Comparison of ENCODE assay signal across 10 cellular contexts in genomic region chr17:50687200-50688066, GRCh38. TPM values are rescaled to one million over a fixed set of nuclear protein-coding genes. Genes with fewer than 3 reads are reported as not detected.
A peak's percentile ranks its signal among the peaks of the same experiment; 100 is the strongest.
DNase-seq lines count a peak whose midpoint lies in the region; ATAC-seq, FAIRE-seq and TF ChIP-seq lines count a peak whose summit lies in the region.
"Had no signal": no experiment of that assay in that cellular context is flagged by ENCODE, and none has a peak within 500 bp of the region (broad histone marks: within the 10 kb centered on the region; RNA-seq: fewer than 3 reads in every experiment).

No MANE protein-coding gene starts in this region.

- no peak overlapping the region for H3K4me3 ChIP-seq in K562
- H3K4me3 ChIP-seq in thyroid gland (replicated peaks in 1 of 3): no peak overlapping the region

- TF ChIP-seq RAD21 in Ishikawa (IDR thresholded peaks at IDR 0.05; ENCODE audit: low read depth) (no peak), K562 (CRISPR knock-in tag; conservative IDR thresholded peaks at IDR 0.05 in 1 of 2, IDR thresholded peaks at IDR 0.05 in 1 of 2) (no peak)

- in situ Hi-C loops in K562 (cut with MboI): no loop called here

- H3K27me3 ChIP-seq in K562 (ENCODE audit: control insufficient read depth in 2 of 2, insufficient read depth in 2 of 2, low read length in 2 of 2) (no peaks in the 10 kb centered on the region), thyroid gland (no peaks in the 10 kb centered on the region)

- H3K9me3 ChIP-seq in K562 (replicated peaks; ENCODE audit: control insufficient read depth, insufficient read depth, low read depth, low read length) (no peaks in the 10 kb centered on the region), thyroid gland (no peaks in the 10 kb centered on the region)

- TF ChIP-seq EP300 in Ishikawa (IDR thresholded peaks at IDR 0.05; ENCODE audit: borderline replicate concordance) (no peak; the same call in 1 of the 2 replicates), K562 (IDR thresholded peaks at IDR 0.05; ENCODE audit: low read length) (no peak)

- H3K36me3 ChIP-seq in K562 (ENCODE audit: control insufficient read depth, insufficient read depth, low read length): peaks cover 3% of the 10 kb centered on the region; the same call in 2 of the 3 replicates
- no peaks in the 10 kb centered on the region for H3K36me3 ChIP-seq in thyroid gland

- TF ChIP-seq CTCF in K562 (IDR thresholded peaks at IDR 0.05 in 2 of 3, conservative IDR thresholded peaks at IDR 0.05 in 1 of 3; ENCODE audit: insufficient read depth in 2 of 3, low read depth in 1 of 3, low read length in 3 of 3) (no peak), thyroid gland (IDR thresholded peaks at IDR 0.05) (no peak)

- no peak for FAIRE-seq in K562 (lab: Jason Lieb, UNC)

- H3K27ac ChIP-seq in K562 (ENCODE audit: extremely low read depth, low read depth, low read length) (no peak overlapping the region), thyroid gland (peak overlapping the region; percentile 46 to 60 (median 57))

- H3K4me2 ChIP-seq in K562 (ENCODE audit: insufficient read depth, low read length): no peak overlapping the region

- no peak overlapping the region for H3K9ac ChIP-seq in K562 (ENCODE audit: insufficient read depth in 1 of 2, low read depth in 2 of 2, low read length in 2 of 2)

- DNase-seq in K562 (ENCODE audit: extremely low read depth in 1 of 4, low spot score in 3 of 4): no peak
- DNase-seq in left kidney (ENCODE audit: low read depth, low spot score): peak; percentile 62
- DNase-seq in thyroid gland: no peak
- no peak for DNase-seq in activated CD4-positive, CD25-positive, alpha-beta regulatory T cell treated with anti-CD3 and anti-CD28 coated beads, Interleukin-2, amount 50 U/mL, for 72 hours
- DNase-seq: activated CD8-positive, alpha-beta memory T cell treated with anti-CD3 and anti-CD28 coated beads, Interleukin-2, amount 10 ng/mL, durations not matched to agents 7 days and 5 days; NCI-H2171; SW 1271 had no signal

- WGBS in K562 (ENCODE audit: insufficient coverage, low coverage, missing lambda C conversion rate): 57% methylated on average over 15 of the region's 16 CpGs
- 86 to 91% methylated on average over 12 to 16 of the region's 16 CpGs for WGBS in thyroid gland, 2 donors

- CTCF ChIA-PET in K562 (lab: Yijun Ruan, JAX; ENCODE audit: low intra/inter-chr PET ratio): interaction anchor here (0.7 kb wide), 1 partner anchor 203 kb away, joined by 3 read pairs; no protein-coding TSS in a partner anchor

- intact Hi-C loops in K562 (cut with micrococcal nuclease): no loop called here
- intact Hi-C loops in thyroid gland (cut with DNase I): loop anchor here (10.0 kb wide), 1 partner anchor 203 kb away; no protein-coding TSS in a partner anchor

- POLR2A ChIA-PET in K562 (lab: Yijun Ruan, JAX): no interaction called here

- BruUV-seq in K562 (replicated peaks; lab: Mats Ljungman, UMichigan): no TSS peak

- H3K4me1 ChIP-seq in K562 (replicated peaks in 1 of 2; ENCODE audit: control insufficient read depth in 2 of 2, insufficient read depth in 2 of 2, low read length in 2 of 2): peaks cover 4 to 22% of the 10 kb centered on the region in 2 experiments; a peak in 3 of 5 replicates
- peaks cover 58 to 68% of the 10 kb centered on the region in 2 donors for H3K4me1 ChIP-seq in thyroid gland

- no peaks in the 10 kb centered on the region for H4K20me1 ChIP-seq in K562 (replicated peaks; ENCODE audit: control insufficient read depth, insufficient read depth, low read length)

- 0 out of 2 replicates have a peak overlapping the region, but pooled peaks have one; percentile 19 for H2AFZ ChIP-seq in K562 (ENCODE audit: low read depth, low read length)

- no peak for TF ChIP-seq POLR2A in K562 (conservative IDR thresholded peaks at IDR 0.05)
- no peak for TF ChIP-seq POLR2A in thyroid gland (IDR thresholded peaks at IDR 0.05)

- ATAC-seq in K562: no peak
- no peak for ATAC-seq in GM21423 (IDR thresholded peaks at IDR 0.05; ENCODE audit: unreplicated experiment)
- no peak for ATAC-seq in HG02798 (IDR thresholded peaks at IDR 0.05; ENCODE audit: poor library complexity, unreplicated experiment)
- ATAC-seq: activated CD8-positive, alpha-beta memory T cell treated with anti-CD3 and anti-CD28 coated beads, Interleukin-2, amount 10 ng/mL, durations not matched to agents 7 days and 5 days had no signal

- no peaks in the 10 kb centered on the region for H3K9me1 ChIP-seq in K562 (ENCODE audit: control insufficient read depth, insufficient read depth, low read length)

- H3K79me2 ChIP-seq in K562 (ENCODE audit: control insufficient read depth, insufficient read depth, low read length): no peaks in the 10 kb centered on the region

TF ChIP-seq in K562, 482 proteins besides CTCF, POLR2A, EP300 and RAD21:
- TF ChIP-seq CXXC5 (CRISPR knock-in tag; IDR thresholded peaks at IDR 0.05) (no peak), KLF6 (CRISPR knock-in tag; IDR thresholded peaks at IDR 0.05; ENCODE audit: borderline replicate concordance) (no peak), MCM3 (IDR thresholded peaks at IDR 0.05) (no peak)

RNA-seq across cellular contexts. Expression of gene ANKRD40, which starts 20.3 kb away (rescaled TPM):
- 24.0 and 50.0 TPM in 2 replicates for total RNA-seq in K562 (2011; cell fraction: chromatin; rRNA removed; ENCODE audit: low replicate concordance)
- total RNA-seq in K562 (2011; cell fraction: nucleolus; rRNA removed): 13.9 and 14.3 TPM in 2 replicates
- 27.6 and 36.9 TPM in 2 replicates for total RNA-seq in K562 (2011; cell fraction: nucleoplasm; rRNA removed)
- total RNA-seq in K562 (2014; rRNA removed) (16.6 and 17.8 TPM in 2 replicates), K562 (2014; rRNA removed; fragmentation: Illumina TruSeq; extraction: Trizol) (28.1 and 30.5 TPM in 2 replicates), K562 (2015; rRNA removed; fragmentation: Illumina TruSeq; extraction: Trizol) (26.8 and 27.7 TPM in 2 replicates), K562 (2021) (26.1 and 28.3 TPM in 2 replicates), thyroid gland (10 to 100 TPM; 29.4 to 40.2 (median 35.1) TPM)
- polyA plus RNA-seq in K562 (2011; rRNA removed) (23.6 and 28.4 TPM in 2 replicates), K562 (2014; fragmentation: Illumina TruSeq; extraction: Trizol) (26.1 and 28.9 TPM in 2 replicates), K562 (2014; fragmentation: Nextera tagmentation; extraction: Ambion mirVana) (1 to 10 TPM; 9.0 to 9.9 TPM), K562 (2014; rRNA removed) (17.5 and 19.4 TPM in 2 replicates)
- 13.4 and 17.8 TPM in 2 replicates for polyA plus RNA-seq in K562 (2011; cell fraction: cytosol; rRNA removed)
- polyA plus RNA-seq in K562 (2011; cell fraction: nucleus; rRNA removed): 10.6 and 11.2 TPM in 2 replicates
- 12.6 and 15.6 TPM in 2 replicates for polyA plus RNA-seq in K562 (2012)
- polyA minus RNA-seq in K562 (2011; rRNA and poly(A)+ RNA removed): 32.0 and 35.6 TPM in 2 replicates
- polyA minus RNA-seq in K562 (2011; cell fraction: cytosol; rRNA and poly(A)+ RNA removed): 15.3 and 15.5 TPM in 2 replicates
- 8.6 and 9.3 TPM in 2 replicates for polyA minus RNA-seq in K562 (2011; cell fraction: nucleus; rRNA and poly(A)+ RNA removed)

RNA-seq across cellular contexts. Expression of gene LUC7L3, which starts 32.0 kb away (rescaled TPM):
- total RNA-seq in K562 (2011; cell fraction: chromatin; rRNA removed; ENCODE audit: low replicate concordance): 92.6 and 423 TPM in 2 replicates
- total RNA-seq in K562 (2011; cell fraction: nucleolus; rRNA removed): 72.9 and 85.9 TPM in 2 replicates
- 129 and 178 TPM in 2 replicates for total RNA-seq in K562 (2011; cell fraction: nucleoplasm; rRNA removed)
- total RNA-seq in K562 (2014; rRNA removed) (86.0 and 109 TPM in 2 replicates), K562 (2014; rRNA removed; fragmentation: Illumina TruSeq; extraction: Trizol) (108 and 126 TPM in 2 replicates), K562 (2015; rRNA removed; fragmentation: Illumina TruSeq; extraction: Trizol) (116 and 127 TPM in 2 replicates), K562 (2021) (120 and 134 TPM in 2 replicates), thyroid gland (100 to 1,000 TPM in 2 of 4 donors, 10 to 100 TPM in 2; 75.2 to 199 (median 140) TPM)
- polyA plus RNA-seq in K562 (2011; rRNA removed) (171 and 189 TPM in 2 replicates), K562 (2014; fragmentation: Illumina TruSeq; extraction: Trizol) (176 and 206 TPM in 2 replicates), K562 (2014; fragmentation: Nextera tagmentation; extraction: Ambion mirVana) (10 to 100 TPM; 80.8 to 97.7 TPM), K562 (2014; rRNA removed) (207 and 284 TPM in 2 replicates)
- polyA plus RNA-seq in K562 (2011; cell fraction: cytosol; rRNA removed): 61.7 and 71.2 TPM in 2 replicates
- 529 and 662 TPM in 2 replicates for polyA plus RNA-seq in K562 (2011; cell fraction: nucleus; rRNA removed)
- polyA plus RNA-seq in K562 (2012): 127 TPM in 2 replicates
- 41.1 and 55.4 TPM in 2 replicates for polyA minus RNA-seq in K562 (2011; rRNA and poly(A)+ RNA removed)
- polyA minus RNA-seq in K562 (2011; cell fraction: cytosol; rRNA and poly(A)+ RNA removed): 18.6 and 19.8 TPM in 2 replicates
- 160 and 256 TPM in 2 replicates for polyA minus RNA-seq in K562 (2011; cell fraction: nucleus; rRNA and poly(A)+ RNA removed)

RNA-seq across cellular contexts. Expression of gene ABCC3, which starts 52.8 kb away (rescaled TPM):
- 2.3 and 7.3 TPM in 2 replicates for total RNA-seq in K562 (2011; cell fraction: chromatin; rRNA removed; ENCODE audit: low replicate concordance)
- total RNA-seq in K562 (2011; cell fraction: nucleolus; rRNA removed): 3.3 and 3.7 TPM in 2 replicates
- total RNA-seq in K562 (2011; cell fraction: nucleoplasm; rRNA removed): 2.0 and 2.1 TPM in 2 replicates
- total RNA-seq in K562 (2014; rRNA removed) (not detected in 2 replicates), K562 (2014; rRNA removed; fragmentation: Illumina TruSeq; extraction: Trizol) (not detected in 2 replicates), K562 (2015; rRNA removed; fragmentation: Illumina TruSeq; extraction: Trizol) (not detected in 2 replicates), K562 (2021) (0.34 and 1.6 TPM in 2 replicates), thyroid gland (100 to 1,000 TPM in 2 of 4 donors, 10 to 100 TPM in 2; 51.0 to 189 (median 131) TPM)
- polyA plus RNA-seq in K562 (2011; rRNA removed) (0.78 and 0.93 TPM in 2 replicates), K562 (2014; fragmentation: Illumina TruSeq; extraction: Trizol) (not detected in 2 replicates), K562 (2014; fragmentation: Nextera tagmentation; extraction: Ambion mirVana) (under 1 TPM in 1 of 2 experiments, not detected in 1; 0.03 TPM), K562 (2014; rRNA removed) (0.07 TPM in 1 of 2 replicates, not detected in the other)
- 0.27 and 0.51 TPM in 2 replicates for polyA plus RNA-seq in K562 (2011; cell fraction: cytosol; rRNA removed)
- 2.6 and 6.0 TPM in 2 replicates for polyA plus RNA-seq in K562 (2011; cell fraction: nucleus; rRNA removed)
- 0.31 and 0.44 TPM in 2 replicates for polyA plus RNA-seq in K562 (2012)
- 0.35 and 0.45 TPM in 2 replicates for polyA minus RNA-seq in K562 (2011; rRNA and poly(A)+ RNA removed)
- 1.4 and 2.1 TPM in 2 replicates for polyA minus RNA-seq in K562 (2011; cell fraction: cytosol; rRNA and poly(A)+ RNA removed)
- 1.4 and 2.3 TPM in 2 replicates for polyA minus RNA-seq in K562 (2011; cell fraction: nucleus; rRNA and poly(A)+ RNA removed)
- total RNA-seq: activated CD8-positive, alpha-beta memory T cell treated with anti-CD3 and anti-CD28 coated beads, Interleukin-2, amount 10 ng/mL, durations not matched to agents 7 days and 5 days had no signal

Comparison
In these comparisons a context has a peak if more than half of its experiments do, and no peak if none do; other contexts are left out.
1. RNA of gene ABCC3, which starts 52.8 kb away (total RNA-seq): 51.0 to 189 TPM in thyroid gland; 0.34 to 7.3 TPM in K562; every median in the first group is over 4 times any median in the second.